ENCODE assay signal across 33 cellular contexts in genomic region chr11:69812927-69813326, GRCh38. TPM values are rescaled to one million over a fixed set of nuclear protein-coding genes. Genes with fewer than 3 reads are reported as not detected.
"Had no signal": no experiment of that assay in that cellular context is flagged by ENCODE, and none has a peak within 500 bp of the region (broad histone marks: within the 10 kb centered on the region; RNA-seq: fewer than 3 reads in every experiment).

No MANE protein-coding gene starts in this region.

- H3K4me1 ChIP-seq: colonic mucosa, gastrocnemius medialis, left lung, lower lobe of right lung had no signal

- H3K9me3 Mint-ChIP-seq: dendritic cell treated with granulocyte-macrophage colony-stimulating factor and Interleukin-4, amounts not matched to agents 40 ng/mL and 50 ng/mL, for 4 days; effector memory CD8-positive, alpha-beta T cell; endodermal cell; mesothelial cell of epicardium had no signal

- DNase-seq: colonic mucosa; cortex of kidney; effector CD8-positive, alpha-beta T cell; effector memory CD8-positive, alpha-beta T cell; endodermal cell; erythroblast; esophagus squamous epithelium; foreskin fibroblast; foreskin melanocyte; gastrocnemius medialis; glutamatergic neuron; head of caudate nucleus; heart right ventricle; hippocampal formation; left cardiac atrium; left ventricle myocardium superior; lower lobe of right lung; mesenchymal stem cell; mucosa of descending colon; naive B cell had no signal

- H3K27ac ChIP-seq: colonic mucosa, epithelial cell of prostate, esophagus squamous epithelium, gastrocnemius medialis, heart right ventricle, left lung, lower lobe of right lung had no signal

- H3K4me3 ChIP-seq: colonic mucosa, esophagus squamous epithelium, gastrocnemius medialis, heart right ventricle, left lung, lower lobe of right lung, mucosa of descending colon had no signal

- H3K36me3 Mint-ChIP-seq: mesothelial cell of epicardium had no signal

- H3K36me3 ChIP-seq: colonic mucosa, esophagus squamous epithelium, gastrocnemius medialis, heart right ventricle, left lung, lower lobe of right lung had no signal

- H3K4me3 Mint-ChIP-seq: dendritic cell treated with granulocyte-macrophage colony-stimulating factor and Interleukin-4, amounts not matched to agents 40 ng/mL and 50 ng/mL, for 4 days; effector memory CD8-positive, alpha-beta T cell; endodermal cell; mesothelial cell of epicardium; naive B cell had no signal

- ATAC-seq: effector memory CD8-positive, alpha-beta T cell; esophagus mucosa; gastrocnemius medialis; heart right ventricle; left cardiac atrium; left lung; left ventricle myocardium superior; lower lobe of right lung; mucosa of descending colon had no signal

- H3K27ac Mint-ChIP-seq: dendritic cell treated with granulocyte-macrophage colony-stimulating factor and Interleukin-4, amounts not matched to agents 40 ng/mL and 50 ng/mL, for 4 days; effector memory CD8-positive, alpha-beta T cell; endodermal cell; mesothelial cell of epicardium; naive B cell had no signal

- H3K9me3 ChIP-seq: colonic mucosa, esophagus squamous epithelium, gastrocnemius medialis, heart right ventricle, left lung, lower lobe of right lung, mucosa of descending colon had no signal

RNA-seq across cellular contexts. Expression of gene FGF3, which starts 6.3 kb away (rescaled TPM):
- total RNA-seq: colonic mucosa, dermis microvascular lymphatic vessel endothelial cell, endodermal cell, esophagus mucosa, esophagus squamous epithelium, gastrocnemius medialis, glomerular endothelial cell, heart right ventricle, kidney epithelial cell, left cardiac atrium, left lung, left ventricle myocardium superior, lower leg skin, lower lobe of right lung, lung microvascular endothelial cell, mesenteric fat pad, mesothelial cell of epicardium, mucosa of descending colon, myocyte had no signal
- polyA plus RNA-seq: heart right ventricle, keratinocyte had no signal

RNA-seq across cellular contexts. Expression of gene FGF4, which starts 37.8 kb away (rescaled TPM):
- total RNA-seq: colonic mucosa, dermis microvascular lymphatic vessel endothelial cell, esophagus mucosa, esophagus squamous epithelium, gastrocnemius medialis, glomerular endothelial cell, heart right ventricle, kidney epithelial cell, left cardiac atrium, left lung, left ventricle myocardium superior, lower leg skin, lower lobe of right lung, lung microvascular endothelial cell, mesenteric fat pad, mesothelial cell of epicardium, mucosa of descending colon, myocyte had no signal
- polyA plus RNA-seq: heart right ventricle, keratinocyte had no signal
